ENCODE assay signal across 2 cellular contexts in the genomic region with DNA sequence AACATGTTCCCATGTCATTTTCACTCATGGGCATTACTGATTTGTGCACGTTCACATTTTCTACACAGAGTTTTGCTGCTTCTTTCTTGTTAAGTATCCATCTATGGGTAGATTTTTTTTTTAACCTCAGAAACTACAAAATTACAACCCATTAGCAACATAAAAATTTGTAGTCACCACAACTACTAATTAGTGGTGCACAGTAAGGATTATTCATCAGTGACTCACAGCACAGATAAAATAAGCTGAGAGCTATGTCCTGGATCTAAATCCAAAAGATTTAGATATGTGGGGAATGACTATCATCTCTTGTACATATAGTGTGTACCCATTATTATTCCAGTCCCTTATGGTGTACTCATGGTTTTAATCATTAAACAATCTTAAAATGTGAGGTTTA.
TF ChIP-seq lines count a peak whose summit lies in the region.

No MANE protein-coding gene starts in this region.

TF ChIP-seq in IMR-90, 13 proteins besides CTCF, POLR2A, EP300 and RAD21:
- TF ChIP-seq SMC3 (IDR thresholded peaks at IDR 0.05; ENCODE audit: low read depth, low read length) = no peak

TF ChIP-seq in K562, 482 proteins besides CTCF, POLR2A, EP300 and RAD21:
- no peak for TF ChIP-seq PYGO2 (tag; IDR thresholded peaks at IDR 0.05)
- no peak for TF ChIP-seq ZFP30 (CRISPR knock-in tag; IDR thresholded peaks at IDR 0.05; ENCODE audit: borderline replicate concordance)
- no peak for TF ChIP-seq RAD51 (IDR thresholded peaks at IDR 0.05; ENCODE audit: borderline replicate concordance, low read depth)
- no peak for TF ChIP-seq NR1H2 (CRISPR knock-in tag; IDR thresholded peaks at IDR 0.05)
- TF ChIP-seq DACH1 (IDR thresholded peaks at IDR 0.05; ENCODE audit: partially characterized antibody) = peak; percentile 51
- no peak for TF ChIP-seq GTF2F1 (IDR thresholded peaks at IDR 0.05; ENCODE audit: low read depth, low read length)
- TF ChIP-seq ZSCAN29 (IDR thresholded peaks at IDR 0.05) = no peak
- no peak for TF ChIP-seq XRCC4 (IDR thresholded peaks at IDR 0.05; ENCODE audit: extremely low read depth, insufficient read depth, insufficient read length)
- TF ChIP-seq GABPB1 (CRISPR knock-in tag; IDR thresholded peaks at IDR 0.05) = no peak
- no peak for TF ChIP-seq CBX8 (IDR thresholded peaks at IDR 0.05; ENCODE audit: borderline replicate concordance, extremely low read depth, low read depth, low read length, poor library complexity, severe bottlenecking)
- peak; percentile 41; the same call in 1 of the 2 replicates for TF ChIP-seq ADNP (tag; IDR thresholded peaks at IDR 0.05)
- TF ChIP-seq JUND (IDR thresholded peaks at IDR 0.05; ENCODE audit: borderline replicate concordance, low read depth, low read length) = 0 out of 2 replicates have a peak, but pooled peaks have one; percentile 10
- TF ChIP-seq JUND (tag; IDR thresholded peaks at IDR 0.05; ENCODE audit: borderline replicate concordance, low read depth, low read length) = no peak
- no peak for TF ChIP-seq ZNF175 (CRISPR knock-in tag; IDR thresholded peaks at IDR 0.05; ENCODE audit: low read depth)
- no peak for TF ChIP-seq ZNF75A (CRISPR knock-in tag; IDR thresholded peaks at IDR 0.05)
- no peak for TF ChIP-seq ETV5 (CRISPR knock-in tag; IDR thresholded peaks at IDR 0.05; ENCODE audit: low read depth)
- TF ChIP-seq, protein P1, sequence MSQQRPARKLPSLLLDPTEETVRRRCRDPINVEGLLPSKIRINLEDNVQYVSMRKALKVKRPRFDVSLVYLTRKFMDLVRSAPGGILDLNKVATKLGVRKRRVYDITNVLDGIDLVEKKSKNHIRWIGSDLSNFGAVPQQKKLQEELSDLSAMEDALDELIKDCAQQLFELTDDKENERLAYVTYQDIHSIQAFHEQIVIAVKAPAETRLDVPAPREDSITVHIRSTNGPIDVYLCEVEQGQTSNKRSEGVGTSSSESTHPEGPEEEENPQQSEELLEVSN (IDR thresholded peaks at IDR 0.05; ENCODE audit: borderline replicate concordance in 1 of 2, extremely low read depth in 1 of 2, insufficient read depth in 1 of 2, insufficient read length in 1 of 2, low read depth in 1 of 2, low read length in 1 of 2, poor library complexity in 1 of 2, severe bottlenecking in 1 of 2) = no peak
- TF ChIP-seq ZNF217 (CRISPR knock-in tag; IDR thresholded peaks at IDR 0.05) = no peak
- TF ChIP-seq CHD1 (IDR thresholded peaks at IDR 0.05; ENCODE audit: low read length) = no peak
- no peak for TF ChIP-seq RBFOX2 (IDR thresholded peaks at IDR 0.05; ENCODE audit: low read depth, low read length)
- TF ChIP-seq, protein P2, sequence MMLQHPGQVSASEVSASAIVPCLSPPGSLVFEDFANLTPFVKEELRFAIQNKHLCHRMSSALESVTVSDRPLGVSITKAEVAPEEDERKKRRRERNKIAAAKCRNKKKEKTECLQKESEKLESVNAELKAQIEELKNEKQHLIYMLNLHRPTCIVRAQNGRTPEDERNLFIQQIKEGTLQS (IDR thresholded peaks at IDR 0.05) = peak; percentile 22; the same call in 1 of the 2 replicates
- TF ChIP-seq, protein P2 (CRISPR knock-in tag; conservative IDR thresholded peaks at IDR 0.05) = no peak
- TF ChIP-seq, protein P3, sequence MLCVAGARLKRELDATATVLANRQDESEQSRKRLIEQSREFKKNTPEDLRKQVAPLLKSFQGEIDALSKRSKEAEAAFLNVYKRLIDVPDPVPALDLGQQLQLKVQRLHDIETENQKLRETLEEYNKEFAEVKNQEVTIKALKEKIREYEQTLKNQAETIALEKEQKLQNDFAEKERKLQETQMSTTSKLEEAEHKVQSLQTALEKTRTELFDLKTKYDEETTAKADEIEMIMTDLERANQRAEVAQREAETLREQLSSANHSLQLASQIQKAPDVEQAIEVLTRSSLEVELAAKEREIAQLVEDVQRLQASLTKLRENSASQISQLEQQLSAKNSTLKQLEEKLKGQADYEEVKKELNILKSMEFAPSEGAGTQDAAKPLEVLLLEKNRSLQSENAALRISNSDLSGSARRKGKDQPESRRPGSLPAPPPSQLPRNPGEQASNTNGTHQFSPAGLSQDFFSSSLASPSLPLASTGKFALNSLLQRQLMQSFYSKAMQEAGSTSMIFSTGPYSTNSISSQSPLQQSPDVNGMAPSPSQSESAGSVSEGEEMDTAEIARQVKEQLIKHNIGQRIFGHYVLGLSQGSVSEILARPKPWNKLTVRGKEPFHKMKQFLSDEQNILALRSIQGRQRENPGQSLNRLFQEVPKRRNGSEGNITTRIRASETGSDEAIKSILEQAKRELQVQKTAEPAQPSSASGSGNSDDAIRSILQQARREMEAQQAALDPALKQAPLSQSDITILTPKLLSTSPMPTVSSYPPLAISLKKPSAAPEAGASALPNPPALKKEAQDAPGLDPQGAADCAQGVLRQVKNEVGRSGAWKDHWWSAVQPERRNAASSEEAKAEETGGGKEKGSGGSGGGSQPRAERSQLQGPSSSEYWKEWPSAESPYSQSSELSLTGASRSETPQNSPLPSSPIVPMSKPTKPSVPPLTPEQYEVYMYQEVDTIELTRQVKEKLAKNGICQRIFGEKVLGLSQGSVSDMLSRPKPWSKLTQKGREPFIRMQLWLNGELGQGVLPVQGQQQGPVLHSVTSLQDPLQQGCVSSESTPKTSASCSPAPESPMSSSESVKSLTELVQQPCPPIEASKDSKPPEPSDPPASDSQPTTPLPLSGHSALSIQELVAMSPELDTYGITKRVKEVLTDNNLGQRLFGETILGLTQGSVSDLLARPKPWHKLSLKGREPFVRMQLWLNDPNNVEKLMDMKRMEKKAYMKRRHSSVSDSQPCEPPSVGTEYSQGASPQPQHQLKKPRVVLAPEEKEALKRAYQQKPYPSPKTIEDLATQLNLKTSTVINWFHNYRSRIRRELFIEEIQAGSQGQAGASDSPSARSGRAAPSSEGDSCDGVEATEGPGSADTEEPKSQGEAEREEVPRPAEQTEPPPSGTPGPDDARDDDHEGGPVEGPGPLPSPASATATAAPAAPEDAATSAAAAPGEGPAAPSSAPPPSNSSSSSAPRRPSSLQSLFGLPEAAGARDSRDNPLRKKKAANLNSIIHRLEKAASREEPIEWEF (CRISPR knock-in tag; IDR thresholded peaks at IDR 0.05) = no peak
- TF ChIP-seq ZNF165 (CRISPR knock-in tag; IDR thresholded peaks at IDR 0.05; ENCODE audit: borderline replicate concordance) = no peak
- TF ChIP-seq ZNF717 (CRISPR knock-in tag; IDR thresholded peaks at IDR 0.05) = no peak
- no peak for TF ChIP-seq MIER1 (IDR thresholded peaks at IDR 0.05; ENCODE audit: low read depth)
- no peak for TF ChIP-seq MTF1 (CRISPR knock-in tag; IDR thresholded peaks at IDR 0.05; ENCODE audit: borderline replicate concordance)
- no peak for TF ChIP-seq SMARCE1 (IDR thresholded peaks at IDR 0.05)
- no peak for TF ChIP-seq MAZ (CRISPR knock-in tag; conservative IDR thresholded peaks at IDR 0.05 in 1 of 2, IDR thresholded peaks at IDR 0.05 in 1 of 2)
- TF ChIP-seq, protein P4, sequence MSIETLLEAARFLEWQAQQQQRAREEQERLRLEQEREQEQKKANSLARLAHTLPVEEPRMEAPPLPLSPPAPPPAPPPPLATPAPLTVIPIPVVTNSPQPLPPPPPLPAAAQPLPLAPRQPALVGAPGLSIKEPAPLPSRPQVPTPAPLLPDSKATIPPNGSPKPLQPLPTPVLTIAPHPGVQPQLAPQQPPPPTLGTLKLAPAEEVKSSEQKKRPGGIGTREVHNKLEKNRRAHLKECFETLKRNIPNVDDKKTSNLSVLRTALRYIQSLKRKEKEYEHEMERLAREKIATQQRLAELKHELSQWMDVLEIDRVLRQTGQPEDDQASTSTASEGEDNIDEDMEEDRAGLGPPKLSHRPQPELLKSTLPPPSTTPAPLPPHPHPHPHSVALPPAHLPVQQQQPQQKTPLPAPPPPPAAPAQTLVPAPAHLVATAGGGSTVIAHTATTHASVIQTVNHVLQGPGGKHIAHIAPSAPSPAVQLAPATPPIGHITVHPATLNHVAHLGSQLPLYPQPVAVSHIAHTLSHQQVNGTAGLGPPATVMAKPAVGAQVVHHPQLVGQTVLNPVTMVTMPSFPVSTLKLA (conservative IDR thresholded peaks at IDR 0.05) = no peak
- TF ChIP-seq NELFE (IDR thresholded peaks at IDR 0.05; ENCODE audit: insufficient read depth, insufficient read length) = no peak
- TF ChIP-seq, protein P5, sequence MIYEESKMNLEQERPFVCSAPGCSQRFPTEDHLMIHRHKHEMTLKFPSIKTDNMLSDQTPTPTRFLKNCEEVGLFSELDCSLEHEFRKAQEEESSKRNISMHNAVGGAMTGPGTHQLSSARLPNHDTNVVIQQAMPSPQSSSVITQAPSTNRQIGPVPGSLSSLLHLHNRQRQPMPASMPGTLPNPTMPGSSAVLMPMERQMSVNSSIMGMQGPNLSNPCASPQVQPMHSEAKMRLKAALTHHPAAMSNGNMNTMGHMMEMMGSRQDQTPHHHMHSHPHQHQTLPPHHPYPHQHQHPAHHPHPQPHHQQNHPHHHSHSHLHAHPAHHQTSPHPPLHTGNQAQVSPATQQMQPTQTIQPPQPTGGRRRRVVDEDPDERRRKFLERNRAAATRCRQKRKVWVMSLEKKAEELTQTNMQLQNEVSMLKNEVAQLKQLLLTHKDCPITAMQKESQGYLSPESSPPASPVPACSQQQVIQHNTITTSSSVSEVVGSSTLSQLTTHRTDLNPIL (CRISPR knock-in tag; IDR thresholded peaks at IDR 0.05) = no peak
- no peak for TF ChIP-seq ZZZ3 (IDR thresholded peaks at IDR 0.05)
- TF ChIP-seq FOSL1 (tag; conservative IDR thresholded peaks at IDR 0.05) = peak; percentile 76
- TF ChIP-seq NFYB (IDR thresholded peaks at IDR 0.05; ENCODE audit: extremely low read depth, insufficient read length) = no peak
- no peak for TF ChIP-seq ZNF146 (CRISPR knock-in tag; IDR thresholded peaks at IDR 0.05; ENCODE audit: unreplicated experiment)
- no peak for TF ChIP-seq SRF (CRISPR knock-in tag; IDR thresholded peaks at IDR 0.05)
TF ChIP-seq in K562: peak in this region for 5.
